Comparison of ENCODE assay signal across 30 cellular contexts in genomic region chr22:41876275-41876674, GRCh38. TPM values are rescaled to one million over a fixed set of nuclear protein-coding genes. Genes with fewer than 3 reads are reported as not detected.
A peak's percentile ranks its signal among the peaks of the same experiment; 100 is the strongest.
DNase-seq lines count a peak whose midpoint lies in the region; ATAC-seq and TF ChIP-seq lines count a peak whose summit lies in the region.
"Had no signal": no experiment of that assay in that cellular context is flagged by ENCODE, and none has a peak within 500 bp of the region (broad histone marks: within the 10 kb centered on the region; RNA-seq: fewer than 3 reads in every experiment).

No MANE protein-coding gene starts in this region.

- DNase-seq in activated T-cell treated with anti-CD3 and anti-CD28 coated beads, Interleukin-2, amount 50 U/mL, for 72 hours = no peak
- DNase-seq in activated T-cell treated with anti-CD3 and anti-CD28 coated beads for 4 hours (no peak), iris pigment epithelial cell (ENCODE audit: low read depth) (peak; percentile 44), kidney tubule cell (ENCODE audit: low spot score) (no peak), mucosa of descending colon (no peak), ACHN (no peak)
- DNase-seq in activated T-helper 1 cell treated with anti-CD3 and anti-CD28 coated beads, Interleukin-12 subunit alpha, Interleukin-12 subunit beta, Interleukin-2, Interleukin-4 antibody, amounts not matched to agents 30 ng/mL and 10 ng/mL and 1 ng/mL, durations not matched to agents 14 hours and 24 hours and 36 hours (ENCODE audit: low spot score) = no peak
- DNase-seq: activated CD4-positive, alpha-beta T cell treated with anti-CD3 and anti-CD28 coated beads, Interleukin-2, amount 50 U/mL, for 1 hour; CD4-positive, CD25-positive, alpha-beta regulatory T cell; DMS 273 treated with DMSO at 0.1 percent for 48 hours; effector CD8-positive, alpha-beta T cell; hypothalamus; left ventricle myocardium superior; NCI-H1092; NCI-H187; NCI-H226; NCI-H748 treated with DMSO at 0.1 percent for 48 hours; right cardiac atrium; RPMI8226; stomach; tibial artery had no signal

- no peak overlapping the region for H3K4me3 ChIP-seq in DOHH2 (ENCODE audit: low read length)
- no peak overlapping the region for H3K4me3 ChIP-seq in mucosa of descending colon
- H3K4me3 ChIP-seq: gastroesophageal sphincter, stomach, tibial artery had no signal

- in situ Hi-C loops in ACHN (cut with HindIII; ENCODE audit: low pct_ligation_motif_present, low pct_unique_long_range_greater_than_20kb, low sequenced_read_pairs) = no loop called here

- H3K4me2 ChIP-seq in DOHH2 (ENCODE audit: low read length) = no peak overlapping the region

- H3K36me3 Mint-ChIP-seq in activated T-cell treated with anti-CD3 and anti-CD28 coated beads, Interleukin-2, amount 50 U/mL, for 72 hours (ENCODE audit: insufficient read depth in 2 of 2) = peaks cover 23 to 54% of the 10 kb centered on the region in 2 donors
- H3K36me3 Mint-ChIP-seq in activated T-helper 1 cell treated with anti-CD3 and anti-CD28 coated beads, Interleukin-12 subunit alpha, Interleukin-12 subunit beta, Interleukin-2, Interleukin-4 antibody, amounts not matched to agents 30 ng/mL and 10 ng/mL and 1 ng/mL, durations not matched to agents 14 hours and 24 hours and 36 hours (ENCODE audit: low read depth) = peaks cover 67% of the 10 kb centered on the region

- H3K36me3 ChIP-seq in DOHH2 (ENCODE audit: control insufficient read depth, low read length) = peaks cover 98% of the 10 kb centered on the region
- peaks cover 17% of the 10 kb centered on the region for H3K36me3 ChIP-seq in mucosa of descending colon (ENCODE audit: low read depth)

- H3K9me3 Mint-ChIP-seq in activated T-cell treated with anti-CD3 and anti-CD28 coated beads, Interleukin-2, amount 50 U/mL, for 72 hours = no peaks in the 10 kb centered on the region
- H3K9me3 Mint-ChIP-seq in activated T-helper 1 cell treated with anti-CD3 and anti-CD28 coated beads, Interleukin-12 subunit alpha, Interleukin-12 subunit beta, Interleukin-2, Interleukin-4 antibody, amounts not matched to agents 30 ng/mL and 10 ng/mL and 1 ng/mL, durations not matched to agents 14 hours and 24 hours and 36 hours = no peaks in the 10 kb centered on the region
- H3K9me3 Mint-ChIP-seq: CD4-positive, CD25-positive, alpha-beta regulatory T cell; IgD-negative memory B cell; mesothelial cell of epicardium; nephron; T-helper 2 cell treated with Interferon-gamma antibody and Interleukin-4, amounts not matched to agents 5 μg/mL and 100 μg/mL, for 36 hours had no signal

- H3K4me3 Mint-ChIP-seq in activated T-cell treated with anti-CD3 and anti-CD28 coated beads, Interleukin-2, amount 50 U/mL, for 72 hours = peak overlapping the region; percentile 70 to 83
- H3K4me3 Mint-ChIP-seq in activated T-helper 1 cell treated with anti-CD3 and anti-CD28 coated beads, Interleukin-12 subunit alpha, Interleukin-12 subunit beta, Interleukin-2, Interleukin-4 antibody, amounts not matched to agents 30 ng/mL and 10 ng/mL and 1 ng/mL, durations not matched to agents 14 hours and 24 hours and 36 hours = peak overlapping the region; percentile 33
- H3K4me3 Mint-ChIP-seq: CD4-positive, CD25-positive, alpha-beta regulatory T cell; IgD-negative memory B cell; mesothelial cell of epicardium; nephron; T-helper 2 cell treated with Interferon-gamma antibody and Interleukin-4, amounts not matched to agents 5 μg/mL and 100 μg/mL, for 36 hours had no signal

- no peaks in the 10 kb centered on the region for H4K20me1 ChIP-seq in DOHH2 (ENCODE audit: control insufficient read depth, insufficient read depth, low read depth, low read length)

- peak overlapping the region; percentile 85 for H3K27ac Mint-ChIP-seq in activated T-cell treated with anti-CD3 and anti-CD28 coated beads, Interleukin-2, amount 50 U/mL, for 72 hours
- peak overlapping the region; percentile 85 for H3K27ac Mint-ChIP-seq in activated T-helper 1 cell treated with anti-CD3 and anti-CD28 coated beads, Interleukin-12 subunit alpha, Interleukin-12 subunit beta, Interleukin-2, Interleukin-4 antibody, amounts not matched to agents 30 ng/mL and 10 ng/mL and 1 ng/mL, durations not matched to agents 14 hours and 24 hours and 36 hours
- H3K27ac Mint-ChIP-seq: nephron had no signal

- H3F3A ChIP-seq in DOHH2 (ENCODE audit: control insufficient read depth, insufficient read depth) = peaks cover 11% of the 10 kb centered on the region

- peaks cover 73% of the 10 kb centered on the region for H3K4me1 Mint-ChIP-seq in activated T-cell treated with anti-CD3 and anti-CD28 coated beads, Interleukin-2, amount 50 U/mL, for 72 hours (ENCODE audit: low read depth)
- H3K4me1 Mint-ChIP-seq in activated T-helper 1 cell treated with anti-CD3 and anti-CD28 coated beads, Interleukin-12 subunit alpha, Interleukin-12 subunit beta, Interleukin-2, Interleukin-4 antibody, amounts not matched to agents 30 ng/mL and 10 ng/mL and 1 ng/mL, durations not matched to agents 14 hours and 24 hours and 36 hours (ENCODE audit: low read depth) = peaks cover 71% of the 10 kb centered on the region
- H3K4me1 Mint-ChIP-seq: mesothelial cell of epicardium had no signal

- no peaks in the 10 kb centered on the region for H3K27me3 ChIP-seq in DOHH2 (ENCODE audit: control insufficient read depth, low read length)
- H3K27me3 ChIP-seq: gastroesophageal sphincter, stomach, tibial artery had no signal

- no peaks in the 10 kb centered on the region for H3K9me2 ChIP-seq in DOHH2 (replicated peaks; ENCODE audit: control insufficient read depth, low read length)

- TF ChIP-seq CTCF in DOHH2 (IDR thresholded peaks at IDR 0.05; ENCODE audit: low read depth, low read length, poor library complexity, severe bottlenecking) (no peak), mucosa of descending colon (IDR thresholded peaks at IDR 0.05) (no peak)

- peaks cover 37% of the 10 kb centered on the region for H3K79me2 ChIP-seq in DOHH2 (ENCODE audit: control insufficient read depth, low read length)
- H3K79me2 ChIP-seq: parathyroid adenoma had no signal

- H3K9me3 ChIP-seq in DOHH2 (ENCODE audit: control insufficient read depth, insufficient read depth, low read length) (no peaks in the 10 kb centered on the region), mucosa of descending colon (no peaks in the 10 kb centered on the region)
- H3K9me3 ChIP-seq: gastroesophageal sphincter, stomach, tibial artery had no signal

- peak overlapping the region; percentile 18 for H3K27ac ChIP-seq in DOHH2 (ENCODE audit: low read depth, low read length)
- H3K27ac ChIP-seq: gastroesophageal sphincter, parathyroid adenoma, stomach, tibial artery, VCaP had no signal

- no peak for ATAC-seq in activated T-cell treated with anti-CD3 and anti-CD28 coated beads, Interleukin-2, amount 50 U/mL, for 72 hours (replicated peaks in 1 of 2)
- ATAC-seq in mucosa of descending colon = no peak
- ATAC-seq: gastroesophageal sphincter, left ventricle myocardium superior, right cardiac atrium had no signal

- intact Hi-C loops in activated T-helper 1 cell treated with anti-CD3 and anti-CD28 coated beads, Interleukin-12 subunit alpha, Interleukin-12 subunit beta, Interleukin-2, Interleukin-4 antibody, amounts not matched to agents 30 ng/mL and 10 ng/mL and 1 ng/mL, durations not matched to agents 14 hours and 24 hours and 36 hours (cut with micrococcal nuclease) = loop anchor here (1.0 kb wide), 1 partner anchor 54 kb away; no protein-coding TSS in a partner anchor
- intact Hi-C loops in mucosa of descending colon (cut with DNase I, micrococcal nuclease) = no loop called here

- H3K4me1 ChIP-seq in DOHH2 (ENCODE audit: control insufficient read depth, low read length) = peaks cover 40% of the 10 kb centered on the region
- no peaks in the 10 kb centered on the region for H3K4me1 ChIP-seq in mucosa of descending colon (ENCODE audit: low read depth)
- H3K4me1 ChIP-seq: gastroesophageal sphincter, parathyroid adenoma, stomach, tibial artery had no signal

- H3K27me3 Mint-ChIP-seq in activated T-cell treated with anti-CD3 and anti-CD28 coated beads, Interleukin-2, amount 50 U/mL, for 72 hours (ENCODE audit: low read depth) = no peaks in the 10 kb centered on the region
- H3K27me3 Mint-ChIP-seq in activated T-helper 1 cell treated with anti-CD3 and anti-CD28 coated beads, Interleukin-12 subunit alpha, Interleukin-12 subunit beta, Interleukin-2, Interleukin-4 antibody, amounts not matched to agents 30 ng/mL and 10 ng/mL and 1 ng/mL, durations not matched to agents 14 hours and 24 hours and 36 hours (ENCODE audit: insufficient read depth) = no peaks in the 10 kb centered on the region
- H3K27me3 Mint-ChIP-seq: CD4-positive, CD25-positive, alpha-beta regulatory T cell; IgD-negative memory B cell had no signal

RNA-seq across cellular contexts. Expression of gene SHISA8, which starts 38.6 kb away (rescaled TPM):
- total RNA-seq in activated T-cell treated with anti-CD3 and anti-CD28 coated beads, Interleukin-2, amount 50 U/mL, for 72 hours = 1 to 10 TPM; 2.0 to 3.2 TPM
- total RNA-seq in activated T-helper 1 cell treated with anti-CD3 and anti-CD28 coated beads, Interleukin-12 subunit alpha, Interleukin-12 subunit beta, Interleukin-2, Interleukin-4 antibody, amounts not matched to agents 30 ng/mL and 10 ng/mL and 1 ng/mL, durations not matched to agents 14 hours and 24 hours and 36 hours = 5.8 and 6.1 TPM in 2 replicates
- not detected for total RNA-seq in mucosa of descending colon
- total RNA-seq: gastroesophageal sphincter, mesothelial cell of epicardium, SK-MEL-5, stomach had no signal

RNA-seq across cellular contexts. Expression of gene SREBF2, which starts 43.4 kb away (rescaled TPM):
- 100 to 1,000 TPM; 127 to 131 TPM for total RNA-seq in activated T-cell treated with anti-CD3 and anti-CD28 coated beads, Interleukin-2, amount 50 U/mL, for 72 hours
- 235 and 245 TPM in 2 replicates for total RNA-seq in activated T-helper 1 cell treated with anti-CD3 and anti-CD28 coated beads, Interleukin-12 subunit alpha, Interleukin-12 subunit beta, Interleukin-2, Interleukin-4 antibody, amounts not matched to agents 30 ng/mL and 10 ng/mL and 1 ng/mL, durations not matched to agents 14 hours and 24 hours and 36 hours
- total RNA-seq in mucosa of descending colon = 100 to 1,000 TPM; 139 to 254 (median 169) TPM

RNA-seq across cellular contexts. Expression of gene TNFRSF13C, which starts 50.3 kb away (rescaled TPM):
- total RNA-seq in activated T-cell treated with anti-CD3 and anti-CD28 coated beads, Interleukin-2, amount 50 U/mL, for 72 hours = 1 to 10 TPM; 6.1 to 7.3 TPM
- 3.0 and 3.2 TPM in 2 replicates for total RNA-seq in activated T-helper 1 cell treated with anti-CD3 and anti-CD28 coated beads, Interleukin-12 subunit alpha, Interleukin-12 subunit beta, Interleukin-2, Interleukin-4 antibody, amounts not matched to agents 30 ng/mL and 10 ng/mL and 1 ng/mL, durations not matched to agents 14 hours and 24 hours and 36 hours
- under 1 TPM; 0.22 to 0.94 (median 0.55) TPM for total RNA-seq in mucosa of descending colon
